Comparison of ENCODE assay signal across 22 cellular contexts in genomic region chr6:77249560-77249959, GRCh38.
"Had no signal": no experiment of that assay in that cellular context is flagged by ENCODE, and none has a peak within 500 bp of the region (broad histone marks: within the 10 kb centered on the region; RNA-seq: fewer than 3 reads in every experiment).

No MANE protein-coding gene starts in this region.

- H3K4me2 ChIP-seq: hepatocyte had no signal

- H3K36me3 ChIP-seq: esophagus muscularis mucosa, gastroesophageal sphincter, heart left ventricle, left lung, lower lobe of right lung had no signal

- H3K79me2 ChIP-seq: hepatocyte had no signal

- DNase-seq: effector CD8-positive, alpha-beta T cell; effector memory CD8-positive, alpha-beta T cell; endodermal cell; foreskin keratinocyte; heart left ventricle; hypothalamus; immature natural killer cell; left cardiac atrium; left lung; left ventricle myocardium superior; lower lobe of right lung; midbrain; naive thymus-derived CD4-positive, alpha-beta T cell had no signal

- H3K4me3 ChIP-seq: coronary artery, esophagus muscularis mucosa, gastroesophageal sphincter, heart left ventricle, hepatocyte, left lung, lower lobe of right lung had no signal

- FAIRE-seq: colon, endometrium, frontal cortex, islet of Langerhans, keratinocyte had no signal

- H3K27ac ChIP-seq: coronary artery, esophagus muscularis mucosa, foreskin keratinocyte, gastroesophageal sphincter, heart left ventricle, hepatocyte, left lung, lower lobe of right lung had no signal

- H3K4me1 ChIP-seq: esophagus muscularis mucosa, foreskin keratinocyte, gastroesophageal sphincter, left lung, lower lobe of right lung had no signal

- H3K27me3 ChIP-seq: esophagus muscularis mucosa, foreskin keratinocyte, gastroesophageal sphincter, heart left ventricle, hepatocyte, left lung had no signal

- ATAC-seq: effector memory CD8-positive, alpha-beta T cell; foreskin keratinocyte; gastroesophageal sphincter; heart left ventricle; left cardiac atrium; left lung; left ventricle myocardium superior; lower lobe of right lung; naive thymus-derived CD4-positive, alpha-beta T cell had no signal

- H3K9me3 ChIP-seq: esophagus muscularis mucosa, gastroesophageal sphincter, lower lobe of right lung had no signal

- H2AFZ ChIP-seq: hepatocyte had no signal
